In the genomic region with DNA sequence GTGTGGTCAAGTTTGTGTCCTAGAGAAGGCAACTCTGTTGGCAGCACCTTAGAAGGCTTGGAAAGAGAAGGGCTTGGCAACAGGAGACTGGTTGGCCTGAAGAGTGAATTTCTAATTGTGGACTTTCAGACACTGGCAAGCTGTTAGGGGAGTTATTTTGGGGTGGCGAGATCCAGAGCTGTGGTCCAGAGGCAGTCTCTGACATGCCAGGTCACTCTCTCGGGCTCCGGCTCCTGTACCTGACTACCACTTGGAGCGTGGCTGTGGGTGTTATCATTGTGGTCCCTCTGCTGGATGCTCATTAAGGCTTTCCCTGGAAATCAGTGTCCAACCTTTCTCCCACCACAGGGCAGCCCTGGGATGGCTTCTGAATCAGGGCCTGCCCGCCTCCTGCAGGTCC, we compare ENCODE assay signal across 21 cellular contexts.
DNase-seq lines count a peak whose midpoint lies in the region; ATAC-seq, FAIRE-seq and TF ChIP-seq lines count a peak whose summit lies in the region.
"Had no signal": no experiment of that assay in that cellular context is flagged by ENCODE, and none has a peak within 500 bp of the region (broad histone marks: within the 10 kb centered on the region; RNA-seq: fewer than 3 reads in every experiment).

No MANE protein-coding gene starts in this region.

- H3K27ac ChIP-seq in A549, result no peak overlapping the region
- H3K27ac ChIP-seq in heart left ventricle, result peak overlapping the region; percentile 6 to 85 (median 70)
- H3K27ac ChIP-seq: BLaER1 treated with 17β-estradiol and CSF1 and Interleukin-3, amounts not matched to agents 10 nM and 100 nM had no signal

- H3K27me3 ChIP-seq in heart left ventricle, result no peaks in the 10 kb centered on the region
- H3K27me3 ChIP-seq: BLaER1 treated with 17β-estradiol and CSF1 and Interleukin-3, amounts not matched to agents 10 nM and 100 nM had no signal

- H3K4me3 Mint-ChIP-seq in activated T-helper 17 cell treated with anti-CD3 and anti-CD28 coated beads, Interleukin-2, amount 50 U/mL, for 72 hours, result no peak overlapping the region
- no peak overlapping the region for H3K4me3 Mint-ChIP-seq in nephron progenitor cell
- H3K4me3 Mint-ChIP-seq: CD8-positive, alpha-beta memory T cell; GM23338 had no signal

- intact Hi-C loops in heart left ventricle (cut with DNase I) (loop anchor here in 2 of 10 donors (5.0 kb wide), 2 partner anchors 80 to 90 kb away; no protein-coding TSS in a partner anchor), mucosa of descending colon (cut with DNase I, micrococcal nuclease) (no loop called here)

- H3K9me3 ChIP-seq in A549, result no peaks in the 10 kb centered on the region
- H3K9me3 ChIP-seq in heart left ventricle, result peaks cover 0 to 7% (median 0%) of the 10 kb centered on the region in 12 donors
- H3K9me3 ChIP-seq in mucosa of descending colon, result no peaks in the 10 kb centered on the region

- CTCF ChIA-PET in A549 (lab: Yijun Ruan, JAX), result interaction anchor here (1.0 to 2.5 kb wide), 3 partner anchors 8 to 36 kb away, joined by 3 to 12 read pairs (median 3); no protein-coding TSS in a partner anchor

- H3K36me3 Mint-ChIP-seq in activated T-helper 17 cell treated with anti-CD3 and anti-CD28 coated beads, Interleukin-2, amount 50 U/mL, for 72 hours (ENCODE audit: low read depth), result no peaks in the 10 kb centered on the region
- H3K36me3 Mint-ChIP-seq in nephron progenitor cell (ENCODE audit: low read depth), result no peaks in the 10 kb centered on the region

- no peak overlapping the region for H3K4me2 ChIP-seq in A549
- H3K4me2 ChIP-seq: BLaER1 treated with 17β-estradiol and CSF1 and Interleukin-3, amounts not matched to agents 10 nM and 100 nM; GM23338 had no signal

- no peaks in the 10 kb centered on the region for H3K36me3 ChIP-seq in heart left ventricle
- H3K36me3 ChIP-seq in mucosa of descending colon (ENCODE audit: low read depth), result no peaks in the 10 kb centered on the region
- H3K36me3 ChIP-seq: BLaER1 treated with 17β-estradiol and CSF1 and Interleukin-3, amounts not matched to agents 10 nM and 100 nM had no signal

- H3K27ac Mint-ChIP-seq in activated T-helper 17 cell treated with anti-CD3 and anti-CD28 coated beads, Interleukin-2, amount 50 U/mL, for 72 hours, result peak overlapping the region; percentile 6
- peak overlapping the region; percentile 23 for H3K27ac Mint-ChIP-seq in nephron progenitor cell
- H3K27ac Mint-ChIP-seq: GM23338 had no signal

- H3K27me3 Mint-ChIP-seq in activated T-helper 17 cell treated with anti-CD3 and anti-CD28 coated beads, Interleukin-2, amount 50 U/mL, for 72 hours, result no peaks in the 10 kb centered on the region
- H3K27me3 Mint-ChIP-seq in nephron progenitor cell (ENCODE audit: low read depth, poor library complexity), result peaks cover 10% of the 10 kb centered on the region
- H3K27me3 Mint-ChIP-seq: CD8-positive, alpha-beta memory T cell had no signal

- 95% methylated on average over 5 of the region's 5 CpGs for WGBS in A549 (ENCODE audit: missing lambda C conversion rate)
- 55 to 72% (median 58%) methylated on average over 5 of the region's 5 CpGs for WGBS in heart left ventricle, 4 donors

- POLR2A ChIA-PET in A549 (lab: Yijun Ruan, JAX), result interaction anchor here (0.5 kb wide), 1 partner anchor 100 kb away, joined by 5 read pairs; no protein-coding TSS in a partner anchor

- no peaks in the 10 kb centered on the region for H3K4me1 ChIP-seq in A549
- H3K4me1 ChIP-seq in heart left ventricle, result peaks cover 0 to 55% (median 29%) of the 10 kb centered on the region in 12 donors
- H3K4me1 ChIP-seq in mucosa of descending colon (ENCODE audit: low read depth), result no peaks in the 10 kb centered on the region

- no peak for DNase-seq in A549 (ENCODE audit: low read depth in 1 of 2, low spot score in 1 of 2)
- peak in 4 of 5 donors; percentile 57 to 71 (median 66) for DNase-seq in heart left ventricle
- no peak for DNase-seq in nephron progenitor cell
- DNase-seq in H4 (ENCODE audit: low spot score), result no peak
- DNase-seq in mucosa of descending colon, result no peak
- DNase-seq in HTR-8/SVneo (ENCODE audit: insufficient read length, low spot score), result no peak
- DNase-seq: CD8-positive, alpha-beta memory T cell; DMS53; EL; NCI-H1417; NCI-H187; NCI-H2107; NCI-H2227 treated with DMSO at 0.1 percent for 48 hours; NCI-H510A treated with DMSO at 0.1 percent for 48 hours; NCI-H774; SHP77 treated with DMSO at 0.1 percent for 48 hours had no signal

- FAIRE-seq in A549 (lab: Jason Lieb, UNC) (no peak), HTR-8/SVneo (lab: Jason Lieb, UNC) (no peak)
- FAIRE-seq: GM12891, GM19239 had no signal

- peaks cover 8% of the 10 kb centered on the region for H3K4me1 Mint-ChIP-seq in activated T-helper 17 cell treated with anti-CD3 and anti-CD28 coated beads, Interleukin-2, amount 50 U/mL, for 72 hours
- H3K4me1 Mint-ChIP-seq in nephron progenitor cell, result no peaks in the 10 kb centered on the region

- peak; percentile 39 to 44; a peak in 4 of 6 replicates for ATAC-seq in A549
- ATAC-seq in activated T-helper 17 cell treated with anti-CD3 and anti-CD28 coated beads, Interleukin-2, amount 50 U/mL, for 72 hours (replicated peaks), result no peak
- ATAC-seq in heart left ventricle, result peak; percentile 74 to 84 (median 84)
- no peak for ATAC-seq in mucosa of descending colon
- ATAC-seq: GM23338 had no signal

- TF ChIP-seq CTCF in A549 (IDR thresholded peaks at IDR 0.05) (no peak), heart left ventricle (IDR thresholded peaks at IDR 0.05) (peak in 3 of 12 donors; percentile 7 to 20 (median 17)), nephron progenitor cell (IDR thresholded peaks at IDR 0.05) (no peak), mucosa of descending colon (IDR thresholded peaks at IDR 0.05) (no peak)

- no peak overlapping the region for H3K4me3 ChIP-seq in A549
- H3K4me3 ChIP-seq in heart left ventricle, result no peak overlapping the region
- no peak overlapping the region for H3K4me3 ChIP-seq in mucosa of descending colon
- H3K4me3 ChIP-seq: BLaER1 treated with 17β-estradiol and CSF1 and Interleukin-3, amounts not matched to agents 10 nM and 100 nM; GM23338 had no signal

- TF ChIP-seq RAD21 in A549 (conservative IDR thresholded peaks at IDR 0.05 in 1 of 2, IDR thresholded peaks at IDR 0.05 in 1 of 2), result no peak

- peaks cover 4% of the 10 kb centered on the region for H3K9me3 Mint-ChIP-seq in activated T-helper 17 cell treated with anti-CD3 and anti-CD28 coated beads, Interleukin-2, amount 50 U/mL, for 72 hours
- no peaks in the 10 kb centered on the region for H3K9me3 Mint-ChIP-seq in nephron progenitor cell
- H3K9me3 Mint-ChIP-seq: CD8-positive, alpha-beta memory T cell; GM23338 had no signal

- no peak for TF ChIP-seq EP300 in A549 (IDR thresholded peaks at IDR 0.05)

- TF ChIP-seq POLR2A in A549 (IDR thresholded peaks at IDR 0.05; ENCODE audit: low read length), result no peak
- no peak for TF ChIP-seq POLR2A in heart left ventricle (IDR thresholded peaks at IDR 0.05)

TF ChIP-seq in A549, 52 proteins besides CTCF, POLR2A, EP300 and RAD21:
- TF ChIP-seq ELK1 (IDR thresholded peaks at IDR 0.05; ENCODE audit: low read depth, low read length) (no peak), HES2 (IDR thresholded peaks at IDR 0.05) (no peak), ZC3H11A (IDR thresholded peaks at IDR 0.05) (no peak), USF2 (IDR thresholded peaks at IDR 0.05) (no peak), POLR2AphosphoS2 (conservative IDR thresholded peaks at IDR 0.05; ENCODE audit: low read length) (no peak), ZFP36 (IDR thresholded peaks at IDR 0.05; ENCODE audit: borderline replicate concordance, partially characterized antibody) (no peak), ESRRA (IDR thresholded peaks at IDR 0.05; ENCODE audit: borderline replicate concordance, low read length) (no peak)
TF ChIP-seq in A549: peak in this region for 0.

Comparison
In these comparisons a context has a peak if more than half of its experiments do, and no peak if none do; other contexts are left out.
1. ATAC-seq: peak in A549 (2 of 2) and heart left ventricle (4 of 4); none in activated T-helper 17 cell treated with anti-CD3 and anti-CD28 coated beads, Interleukin-2, amount 50 U/mL, for 72 hours (single experiment) and mucosa of descending colon (single experiment).
2. DNase-seq: peak in heart left ventricle (4 of 5); none in A549 (0 of 2), nephron progenitor cell (single experiment), H4 (single experiment), mucosa of descending colon (0 of 3) and HTR-8/SVneo (single experiment).
3. H3K27ac ChIP-seq: peak in heart left ventricle (12 of 12); none in A549 (0 of 2).